Comparison of ENCODE assay signal across 8 cellular contexts in the genomic region with DNA sequence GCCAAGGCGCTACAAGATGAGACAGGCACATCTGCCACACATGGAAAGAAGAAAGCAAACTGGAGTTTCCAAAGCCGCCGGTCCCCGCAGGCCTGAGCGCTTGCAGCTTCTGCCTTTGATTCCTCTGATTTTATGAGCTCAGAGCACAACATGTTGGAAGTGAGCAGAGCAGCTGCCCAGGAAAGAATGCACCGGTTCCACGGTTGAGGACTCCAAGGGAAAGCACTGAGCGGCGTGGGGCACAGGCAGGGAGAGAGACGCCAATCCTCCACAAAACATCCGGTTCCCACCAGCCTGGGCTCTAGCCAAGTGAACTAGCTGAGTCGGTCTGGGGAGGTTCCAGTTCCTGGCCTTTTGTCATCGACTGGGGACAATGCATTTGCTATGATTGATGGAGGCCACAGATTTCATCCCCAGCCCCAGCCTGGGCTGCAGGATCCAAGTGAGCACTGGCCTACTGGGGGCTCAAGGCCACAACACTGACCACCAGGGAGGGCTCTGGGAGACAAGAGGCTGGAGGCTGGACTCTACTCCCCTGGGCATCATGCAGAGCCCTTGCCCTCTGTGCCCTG.
A peak's percentile ranks its signal among the peaks of the same experiment; 100 is the strongest.
DNase-seq lines count a peak whose midpoint lies in the region; ATAC-seq and TF ChIP-seq lines count a peak whose summit lies in the region.

No MANE protein-coding gene starts in this region.

- peak overlapping the region; percentile 20 for H2AFZ ChIP-seq in neuron (ENCODE audit: low read depth, low read length)

- H3K27ac ChIP-seq in AG04450 (ENCODE audit: low read depth, low read length) (peak overlapping the region; percentile 25), RWPE1 (peak overlapping the region; percentile 68)

- no peak for ATAC-seq in HG02610 (IDR thresholded peaks at IDR 0.05; ENCODE audit: unreplicated experiment)
- ATAC-seq in HG02571 (IDR thresholded peaks at IDR 0.05; ENCODE audit: unreplicated experiment): no peak

- H3K4me3 ChIP-seq in AG04450 (ENCODE audit: low read depth, low read length): no peak overlapping the region
- no peak overlapping the region for H3K4me3 ChIP-seq in fibroblast of villous mesenchyme (ENCODE audit: low read depth, low read length)
- H3K4me3 ChIP-seq in neuron (ENCODE audit: low read length): no peak overlapping the region

- TF ChIP-seq CTCF in AG04450 (IDR thresholded peaks at IDR 0.05; ENCODE audit: low read depth, low read length) (no peak), RWPE1 (conservative IDR thresholded peaks at IDR 0.05; ENCODE audit: low read depth) (no peak), fibroblast of villous mesenchyme (IDR thresholded peaks at IDR 0.05; ENCODE audit: insufficient read depth, low read depth, low read length) (no peak)

- no peaks in the 10 kb centered on the region for H3K27me3 ChIP-seq in AG04450 (ENCODE audit: control insufficient read depth, insufficient read depth, low read length)
- H3K27me3 ChIP-seq in neuron (ENCODE audit: insufficient read depth, low read length): no peaks in the 10 kb centered on the region

- POLR2A ChIA-PET in AG04450 (lab: Yijun Ruan, JAX): interaction anchor here (0.8 to 0.9 kb wide), 2 partner anchors 13 to 107 kb away, joined by 3 read pairs; no protein-coding TSS in a partner anchor
- POLR2A ChIA-PET in RWPE1 (lab: Yijun Ruan, JAX; ENCODE audit: low non-redundant PET): no interaction called here

- DNase-seq in AG04450 (ENCODE audit: low read depth, low spot score) (no peak), RWPE1 (ENCODE audit: low spot score) (no peak), fibroblast of villous mesenchyme (ENCODE audit: low read depth) (peak; percentile 83), NCI-H1105 treated with DMSO at 0.1 percent for 48 hours (lab: John Stamatoyannopoulos, UW) (no peak), DMS79 treated with DMSO at 0.1 percent for 48 hours (lab: John Stamatoyannopoulos, UW) (no peak)

- H3K9me3 ChIP-seq in AG04450 (ENCODE audit: control insufficient read depth, insufficient read depth, low read length) (peaks cover 11% of the 10 kb centered on the region), neuron (ENCODE audit: low read length) (peaks cover 3% of the 10 kb centered on the region)

- no peaks in the 10 kb centered on the region for H3K36me3 ChIP-seq in neuron (ENCODE audit: insufficient read depth, low read length)

- no peaks in the 10 kb centered on the region for H3K4me1 ChIP-seq in neuron (ENCODE audit: insufficient read depth, low read length)

- CTCF ChIA-PET in AG04450 (lab: Charles Lee) (interaction anchor here (0.6 to 1.0 kb wide), 2 partner anchors 9 to 364 kb away, joined by 3 read pairs; no protein-coding TSS in a partner anchor), RWPE1 (lab: Yijun Ruan, JAX) (no interaction called here)
